ENCODE assay signal across 10 cellular contexts in genomic region chr10:101063548-101064414, GRCh38. TPM values are rescaled to one million over a fixed set of nuclear protein-coding genes. Genes with fewer than 3 reads are reported as not detected.
A peak's percentile ranks its signal among the peaks of the same experiment; 100 is the strongest.
DNase-seq lines count a peak whose midpoint lies in the region; ATAC-seq and TF ChIP-seq lines count a peak whose summit lies in the region.
"Had no signal": no experiment of that assay in that cellular context is flagged by ENCODE, and none has a peak within 500 bp of the region (broad histone marks: within the 10 kb centered on the region; RNA-seq: fewer than 3 reads in every experiment).

No MANE protein-coding gene starts in this region.

- H2AFZ ChIP-seq in GM23338, result no peak overlapping the region

- H3K9ac ChIP-seq in mucosa of rectum (ENCODE audit: low read depth in 1 of 2, low read length in 2 of 2), result peak overlapping the region; percentile 38 to 99

- H3K9me3 Mint-ChIP-seq in GM23338, result peaks cover 2% of the 10 kb centered on the region; the same call in 1 of the 3 replicates
- no peaks in the 10 kb centered on the region for H3K9me3 Mint-ChIP-seq in T-cell
- H3K9me3 Mint-ChIP-seq in T-helper 2 cell treated with Interferon-gamma antibody and Interleukin-4, amounts not matched to agents 5 μg/mL and 100 μg/mL, for 36 hours, result no peaks in the 10 kb centered on the region

- H3F3A ChIP-seq in GM23338 (replicated peaks; ENCODE audit: low read depth), result peaks cover 21% of the 10 kb centered on the region; the same call in 1 of the 2 replicates

- H3K79me2 ChIP-seq in GM23338 (replicated peaks; ENCODE audit: insufficient read depth), result peaks cover 7% of the 10 kb centered on the region; the same call in 1 of the 2 replicates

- no peaks in the 10 kb centered on the region for H3K36me3 ChIP-seq in GM23338 (ENCODE audit: insufficient read depth)
- no peaks in the 10 kb centered on the region for H3K36me3 ChIP-seq in mucosa of rectum (ENCODE audit: control insufficient read depth in 2 of 2, insufficient read depth in 2 of 2, low read length in 2 of 2)
- H3K36me3 ChIP-seq: adrenal gland had no signal

- ATAC-seq in GM23338 (no peak), T-cell (replicated peaks in 1 of 4) (no peak), GM21526 (IDR thresholded peaks at IDR 0.05; ENCODE audit: low FRiP score, unreplicated experiment) (no peak)

- DNase-seq in AG10803 (ENCODE audit: low read depth) (no peak), GM23338 (ENCODE audit: low spot score) (peak; percentile 62), T-cell (no peak), NCI-H748 treated with DMSO at 0.1 percent for 48 hours (lab: John Stamatoyannopoulos, UW) (no peak)
- DNase-seq in activated CD4-positive, alpha-beta T cell treated with anti-CD3 and anti-CD28 coated beads for 1 hour, result no peak
- no peak for DNase-seq in T-helper 2 cell treated with Interferon-gamma antibody and Interleukin-4, amounts not matched to agents 5 μg/mL and 100 μg/mL, for 36 hours (ENCODE audit: low spot score)
- DNase-seq: NCI-H1092 treated with DMSO at 0.1 percent for 48 hours had no signal

- peaks cover 39% of the 10 kb centered on the region for H3K4me1 Mint-ChIP-seq in GM23338
- peaks cover 29 to 55% (median 36%) of the 10 kb centered on the region in 3 donors for H3K4me1 Mint-ChIP-seq in T-cell
- peaks cover 30% of the 10 kb centered on the region for H3K4me1 Mint-ChIP-seq in T-helper 2 cell treated with Interferon-gamma antibody and Interleukin-4, amounts not matched to agents 5 μg/mL and 100 μg/mL, for 36 hours (ENCODE audit: low read depth)

- H3K4me1 ChIP-seq in GM23338 (ENCODE audit: insufficient read depth) (peaks cover 37% of the 10 kb centered on the region), mucosa of rectum (ENCODE audit: control insufficient read depth in 2 of 2, insufficient read depth in 2 of 2, low read length in 2 of 2) (peaks cover 59 to 63% of the 10 kb centered on the region in 2 donors)

- H3K27ac Mint-ChIP-seq in GM23338, result no peak overlapping the region
- no peak overlapping the region for H3K27ac Mint-ChIP-seq in T-cell
- no peak overlapping the region for H3K27ac Mint-ChIP-seq in T-helper 2 cell treated with Interferon-gamma antibody and Interleukin-4, amounts not matched to agents 5 μg/mL and 100 μg/mL, for 36 hours

- H3K4me3 ChIP-seq in AG10803 (ENCODE audit: low read length), result peak overlapping the region; percentile 100
- H3K4me3 ChIP-seq in GM23338, result peak overlapping the region; percentile 87
- H3K4me3 ChIP-seq in mucosa of rectum (ENCODE audit: low read length in 2 of 2), result peak overlapping the region; percentile 98 to 99

- peak overlapping the region; percentile 74 for H3K4me3 Mint-ChIP-seq in GM23338
- H3K4me3 Mint-ChIP-seq in T-cell, result peak overlapping the region in 2 of 3 donors; percentile 17 to 93
- H3K4me3 Mint-ChIP-seq in T-helper 2 cell treated with Interferon-gamma antibody and Interleukin-4, amounts not matched to agents 5 μg/mL and 100 μg/mL, for 36 hours, result no peak overlapping the region

- H3K9me2 ChIP-seq in GM23338 (ENCODE audit: insufficient read depth), result no peaks in the 10 kb centered on the region

- CTCF ChIA-PET in T-cell (lab: Charles Lee), result interaction anchor here (0.6 to 6.1 kb wide), 5 partner anchors 13 to 33 kb away, joined by 3 to 42 read pairs (median 7); partner anchors contain the start of genes PDZD7 (in 1 of the 2) and SFXN3 (in 1 of the 2)

- H3K36me3 Mint-ChIP-seq in GM23338 (ENCODE audit: low read depth) (no peaks in the 10 kb centered on the region), T-cell (no peaks in the 10 kb centered on the region)
- peaks cover 8% of the 10 kb centered on the region for H3K36me3 Mint-ChIP-seq in T-helper 2 cell treated with Interferon-gamma antibody and Interleukin-4, amounts not matched to agents 5 μg/mL and 100 μg/mL, for 36 hours (ENCODE audit: low read depth)

- no peak; the same call in 1 of the 2 replicates for TF ChIP-seq CTCF in AG10803 (conservative IDR thresholded peaks at IDR 0.05; ENCODE audit: low read length)
- TF ChIP-seq CTCF in GM23338 (conservative IDR thresholded peaks at IDR 0.05; ENCODE audit: low read depth in 2 of 2), result no peak

- H4K20me1 ChIP-seq in GM23338 (replicated peaks; ENCODE audit: insufficient read depth), result peaks cover 10% of the 10 kb centered on the region

- H3K27ac ChIP-seq in GM23338 (ENCODE audit: low read depth) (no peak overlapping the region), mucosa of rectum (ENCODE audit: low read depth in 2 of 2, low read length in 2 of 2) (peak overlapping the region in 1 of 2 donors; percentile 97)
- H3K27ac ChIP-seq: adrenal gland had no signal

- H3K27me3 Mint-ChIP-seq in GM23338 (ENCODE audit: insufficient read depth, low read depth, poor library complexity) (peaks cover 76% of the 10 kb centered on the region), T-cell (peaks cover 32 to 38% of the 10 kb centered on the region in 2 donors)
- H3K27me3 Mint-ChIP-seq in T-helper 2 cell treated with Interferon-gamma antibody and Interleukin-4, amounts not matched to agents 5 μg/mL and 100 μg/mL, for 36 hours (ENCODE audit: low read depth), result peaks cover 54% of the 10 kb centered on the region

- no peaks in the 10 kb centered on the region for H3K9me3 ChIP-seq in mucosa of rectum (ENCODE audit: control insufficient read depth in 2 of 2, low read length in 2 of 2)
- H3K9me3 ChIP-seq: adrenal gland had no signal

- POLR2A ChIA-PET in T-cell (lab: Charles Lee), result no interaction called here

- H3K4me2 ChIP-seq in GM23338, result peak overlapping the region; percentile 93

- peaks cover 75% of the 10 kb centered on the region for H3K27me3 ChIP-seq in GM23338 (ENCODE audit: insufficient read depth)
- peaks cover 0 to 2% of the 10 kb centered on the region in 2 donors for H3K27me3 ChIP-seq in mucosa of rectum (ENCODE audit: control insufficient read depth in 2 of 2, insufficient read depth in 2 of 2, low read length in 2 of 2)

TF ChIP-seq in GM23338, 12 proteins besides CTCF, POLR2A, EP300 and RAD21 (continues in another document):
- TF ChIP-seq JUNB (IDR thresholded peaks at IDR 0.05; ENCODE audit: unreplicated experiment) (no peak), ZNF331 (CRISPR knock-in tag; IDR thresholded peaks at IDR 0.05; ENCODE audit: low read depth) (no peak), STAT1 (IDR thresholded peaks at IDR 0.05; ENCODE audit: unreplicated experiment) (no peak), REST (IDR thresholded peaks at IDR 0.05; ENCODE audit: unreplicated experiment) (no peak), EZH2 (IDR thresholded peaks at IDR 0.05; ENCODE audit: low read depth, unreplicated experiment) (peak; percentile 80), ETS1 (IDR thresholded peaks at IDR 0.05) (0 out of 2 replicates have a peak, but pooled peaks have one; percentile 37), NANOG (IDR thresholded peaks at IDR 0.05; ENCODE audit: borderline replicate concordance) (no peak), POLR2AphosphoS5 (IDR thresholded peaks at IDR 0.05; ENCODE audit: low read depth) (no peak), ZNF114 (CRISPR knock-in tag; IDR thresholded peaks at IDR 0.05) (no peak), EZH2phosphoT487 (IDR thresholded peaks at IDR 0.05; ENCODE audit: unreplicated experiment) (no peak), CREB1 (CRISPR knock-in tag; IDR thresholded peaks at IDR 0.05; ENCODE audit: low read depth) (no peak)

RNA-seq across cellular contexts. Expression of gene KAZALD1, which starts 2.0 kb away (rescaled TPM):
- total RNA-seq in GM23338 (2014; rRNA removed; shearing (Covaris generic)), result 1.2 and 1.3 TPM in 2 replicates
- 0.27 and 0.75 TPM in 2 replicates for polyA plus RNA-seq in GM23338 (2016; fragmentation: Nextera tagmentation; extraction: Ambion mirVana)
- total RNA-seq in T-cell, result under 1 TPM in 2 of 5 donors, not detected in 3; 0.19 to 0.29 TPM

RNA-seq across cellular contexts. Expression of gene SFXN3, which starts 32.7 kb away (rescaled TPM):
- total RNA-seq in GM23338 (2014; rRNA removed; shearing (Covaris generic)), result 2.3 and 3.8 TPM in 2 replicates
- 0.68 and 0.73 TPM in 2 replicates for polyA plus RNA-seq in GM23338 (2016; fragmentation: Nextera tagmentation; extraction: Ambion mirVana)
- 100 to 1,000 TPM in 2 of 5 donors, 10 to 100 TPM in 3; 45.2 to 113 (median 91.0) TPM for total RNA-seq in T-cell

RNA-seq across cellular contexts. Expression of gene PDZD7, which starts 32.9 kb away (rescaled TPM):
- total RNA-seq in GM23338 (2014; rRNA removed; shearing (Covaris generic)), result 1.7 and 2.3 TPM in 2 replicates
- 1.5 and 1.7 TPM in 2 replicates for polyA plus RNA-seq in GM23338 (2016; fragmentation: Nextera tagmentation; extraction: Ambion mirVana)
- 1 to 10 TPM; 1.7 to 2.7 (median 2.3) TPM for total RNA-seq in T-cell
